9 cellular contexts compared by ENCODE assay signal in genomic region chr17:42288985-42289862, GRCh38. TPM values are rescaled to one million over a fixed set of nuclear protein-coding genes. Genes with fewer than 3 reads are reported as not detected.
DNase-seq lines count a peak whose midpoint lies in the region; ATAC-seq, FAIRE-seq and TF ChIP-seq lines count a peak whose summit lies in the region.
"Had no signal": no experiment of that assay in that cellular context is flagged by ENCODE, and none has a peak within 500 bp of the region (broad histone marks: within the 10 kb centered on the region; RNA-seq: fewer than 3 reads in every experiment).

No MANE protein-coding gene starts in this region.

- H3K9me3 Mint-ChIP-seq in Calu3 (ENCODE audit: low read depth, unreplicated experiment), result no peaks in the 10 kb centered on the region

- H3K4me1 ChIP-seq in HUES48 (ENCODE audit: control insufficient read depth, insufficient read depth, low read length), result peaks cover 9% of the 10 kb centered on the region; the same call in 1 of the 2 replicates

- no peaks in the 10 kb centered on the region for H3K36me3 ChIP-seq in HUES48 (ENCODE audit: control insufficient read depth, insufficient read depth, low read length)

- H3K27ac Mint-ChIP-seq in Calu3 (ENCODE audit: unreplicated experiment), result no peak overlapping the region

- CTCF ChIA-PET in Calu3 (lab: Charles Lee), result no interaction called here

- ATAC-seq in Right ventricle myocardium superior (ENCODE audit: poor library complexity), result peak; percentile 3
- peak; percentile 6 for ATAC-seq in sciatic nerve
- no peak for ATAC-seq in HG02610 (IDR thresholded peaks at IDR 0.05; ENCODE audit: unreplicated experiment)

- FAIRE-seq in RCC 7860 (lab: Jason Lieb, UNC), result no peak

- H3K27ac ChIP-seq in HUES48 (ENCODE audit: low read depth, low read length), result no peak overlapping the region
- H3K27ac ChIP-seq: epithelial cell of prostate had no signal

- no peaks in the 10 kb centered on the region for H3K9me3 ChIP-seq in HUES48 (ENCODE audit: control insufficient read depth, insufficient read depth, low read length)

- BruUV-seq in Calu3 (replicated peaks; lab: Mats Ljungman, UMichigan), result no TSS peak

- TF ChIP-seq CTCF in Calu3 (IDR thresholded peaks at IDR 0.05; ENCODE audit: unreplicated experiment), result no peak

- peaks cover 31% of the 10 kb centered on the region for H3K27me3 Mint-ChIP-seq in Calu3 (ENCODE audit: unreplicated experiment)

- no peak overlapping the region for H3K9ac ChIP-seq in HUES48 (ENCODE audit: low read depth, low read length)

- H3K36me3 Mint-ChIP-seq in Calu3 (ENCODE audit: insufficient read depth, unreplicated experiment), result peaks cover 8% of the 10 kb centered on the region

- H3K4me3 Mint-ChIP-seq in Calu3 (ENCODE audit: low read depth, unreplicated experiment), result peak overlapping the region; percentile 23

- peaks cover 35% of the 10 kb centered on the region for H3K27me3 ChIP-seq in HUES48 (ENCODE audit: control insufficient read depth, insufficient read depth, low read length)

- no peak for DNase-seq in Calu3
- peak; percentile 54 for DNase-seq in activated T-cell treated with anti-CD3 and anti-CD28 coated beads for 48 hours (ENCODE audit: low read depth)
- DNase-seq in Right ventricle myocardium superior, result peak; percentile 72
- peak; percentile 68 for DNase-seq in sciatic nerve (ENCODE audit: low spot score)
- DNase-seq in RCC 7860 (ENCODE audit: low spot score), result no peak
- DNase-seq in middle frontal gyrus (ENCODE audit: extremely low spot score, low spot score), result no peak

- intact Hi-C loops in Calu3 (cut with micrococcal nuclease; ENCODE audit: unreplicated experiment) (no loop called here), Right ventricle myocardium superior (cut with DNase I) (no loop called here), sciatic nerve (cut with DNase I) (no loop called here)

- no peaks in the 10 kb centered on the region for H3K4me1 Mint-ChIP-seq in Calu3 (ENCODE audit: low read depth, unreplicated experiment)

- H3K4me3 ChIP-seq in HUES48 (ENCODE audit: low read depth, low read length), result peak overlapping the region; percentile 55; the same call in 1 of the 2 replicates

RNA-seq across cellular contexts. Expression of gene STAT5A, which starts 0.9 kb away (rescaled TPM):
- total RNA-seq in Calu3 (2022), result 3.1 and 3.9 TPM in 2 replicates
- total RNA-seq in Right ventricle myocardium superior, result 14.9 TPM
- 55.6 TPM for total RNA-seq in sciatic nerve

RNA-seq across cellular contexts. Expression of gene STAT5B, which starts 13.0 kb away (rescaled TPM):
- total RNA-seq in Calu3 (2022) (45.4 and 45.8 TPM in 2 replicates), Right ventricle myocardium superior (30.0 TPM), sciatic nerve (90.8 TPM)

Comparison
In these comparisons a context has a peak if more than half of its experiments do, and no peak if none do; other contexts are left out.
1. DNase-seq: peak in activated T-cell treated with anti-CD3 and anti-CD28 coated beads for 48 hours (single experiment), Right ventricle myocardium superior (single experiment) and sciatic nerve (single experiment); none in Calu3 (single experiment), RCC 7860 (single experiment) and middle frontal gyrus (single experiment).